In genomic region chr11:110430267-110431211, GRCh38 we compare ENCODE assay signal across 1 cellular context.
TF ChIP-seq lines count a peak whose summit lies in the region.

No MANE protein-coding gene starts in this region.

TF ChIP-seq in GM12878, 131 proteins besides CTCF, POLR2A, EP300 and RAD21 (continued from another document):
- peak; percentile 7 for TF ChIP-seq MYC (IDR thresholded peaks at IDR 0.05; ENCODE audit: insufficient read depth, insufficient read length, insufficient replicate concordance, low read length, severe bottlenecking)
- no peak for TF ChIP-seq NFYA (IDR thresholded peaks at IDR 0.05; ENCODE audit: borderline replicate concordance, low read depth, low read length)
- TF ChIP-seq CUX1 (IDR thresholded peaks at IDR 0.05; ENCODE audit: insufficient replicate concordance, low read depth, low read length): no peak
- peak; percentile 58; the same call in 1 of the 2 replicates for TF ChIP-seq NR2F1 (conservative IDR thresholded peaks at IDR 0.05)
- TF ChIP-seq EED (IDR thresholded peaks at IDR 0.05; ENCODE audit: low read depth): peak; percentile 65
- no peak for TF ChIP-seq MEF2A (IDR thresholded peaks at IDR 0.05; ENCODE audit: insufficient read depth, low read depth, low read length)
- peak; percentile 7 for TF ChIP-seq BACH1 (IDR thresholded peaks at IDR 0.05; ENCODE audit: borderline replicate concordance)
- TF ChIP-seq SMARCA5 (IDR thresholded peaks at IDR 0.05): no peak
- TF ChIP-seq FOXK2 (IDR thresholded peaks at IDR 0.05): no peak
- no peak for TF ChIP-seq TCF7 (IDR thresholded peaks at IDR 0.05; ENCODE audit: borderline replicate concordance)
- no peak for TF ChIP-seq SUPT20H (IDR thresholded peaks at IDR 0.05; ENCODE audit: borderline replicate concordance, control insufficient read depth, low read depth, low read length)
- peak; percentile 72; the same call in 1 of the 2 replicates for TF ChIP-seq HDGF (IDR thresholded peaks at IDR 0.05)
- 0 out of 2 replicates have a peak, but pooled peaks have one; percentile 14 for TF ChIP-seq ZNF217 (IDR thresholded peaks at IDR 0.05)
- no peak for TF ChIP-seq MEF2B (IDR thresholded peaks at IDR 0.05; ENCODE audit: partially characterized antibody, poor library complexity, severe bottlenecking)
- peak; percentile 83 for TF ChIP-seq IKZF1 (conservative IDR thresholded peaks at IDR 0.05)
- no peak for TF ChIP-seq CBFB (IDR thresholded peaks at IDR 0.05; ENCODE audit: low read depth)
- TF ChIP-seq TARDBP (IDR thresholded peaks at IDR 0.05; ENCODE audit: borderline replicate concordance): no peak
- peak; percentile 11; the same call in 1 of the 2 replicates for TF ChIP-seq NKRF (conservative IDR thresholded peaks at IDR 0.05)
- TF ChIP-seq BCL3 (IDR thresholded peaks at IDR 0.05; ENCODE audit: borderline replicate concordance, insufficient read depth, low read depth, low read length, poor library complexity, severe bottlenecking): no peak
- TF ChIP-seq LARP7 (IDR thresholded peaks at IDR 0.05): peak; percentile 81
- TF ChIP-seq ZNF592 (IDR thresholded peaks at IDR 0.05): no peak; the same call in 1 of the 2 replicates
